In the genomic region with DNA sequence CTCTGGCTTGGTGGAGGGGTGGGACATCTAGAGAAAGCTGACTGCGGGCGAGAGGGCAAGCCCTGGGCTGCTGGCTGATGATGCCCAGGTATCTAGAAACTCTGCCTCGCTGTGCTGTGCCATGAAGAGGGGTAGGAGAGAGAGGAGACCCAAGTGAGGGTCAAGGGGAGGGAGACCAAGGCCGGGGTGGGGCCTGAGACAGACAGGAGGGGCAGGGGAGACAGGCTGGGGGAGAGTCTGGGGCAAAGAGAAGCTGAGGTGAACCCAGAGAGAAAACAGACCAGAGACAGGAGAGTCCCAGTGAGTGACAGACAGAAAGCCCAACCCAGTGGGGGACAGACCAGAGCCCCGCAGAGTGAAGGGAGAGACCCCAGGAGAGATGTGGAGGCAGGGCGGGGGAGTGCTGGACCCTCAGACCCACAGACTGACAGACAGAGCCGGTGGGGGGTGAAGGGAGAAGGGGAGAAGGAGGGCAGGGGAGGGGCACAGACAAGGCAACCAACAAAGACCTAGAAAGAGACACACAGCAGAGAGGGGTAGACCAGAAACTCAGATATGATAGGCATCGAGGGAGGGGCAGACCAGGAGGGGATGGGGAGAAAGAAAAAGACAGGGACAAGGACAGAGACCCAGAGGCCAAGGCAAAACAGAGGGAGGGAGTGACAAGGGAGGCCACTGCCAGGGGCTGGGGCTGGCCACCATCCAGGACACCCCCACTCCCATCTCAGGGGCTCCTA, we compare ENCODE assay signal across 11 cellular contexts. TPM values are rescaled to one million over a fixed set of nuclear protein-coding genes. Genes with fewer than 3 reads are reported as not detected.
A peak's percentile ranks its signal among the peaks of the same experiment; 100 is the strongest.
DNase-seq lines count a peak whose midpoint lies in the region; ATAC-seq and TF ChIP-seq lines count a peak whose summit lies in the region.
"Had no signal": no experiment of that assay in that cellular context is flagged by ENCODE, and none has a peak within 500 bp of the region (broad histone marks: within the 10 kb centered on the region; RNA-seq: fewer than 3 reads in every experiment).

No MANE protein-coding gene starts in this region.

- no peak for ATAC-seq in GM21381 (IDR thresholded peaks at IDR 0.05; ENCODE audit: unreplicated experiment)

- H3K36me3 ChIP-seq in cardiac muscle cell (no peaks in the 10 kb centered on the region), fibroblast of lung (ENCODE audit: control insufficient read depth, insufficient read depth, low read length) (peaks cover 3% of the 10 kb centered on the region), osteoblast (ENCODE audit: insufficient read depth, low read length) (no peaks in the 10 kb centered on the region), vagina (no peaks in the 10 kb centered on the region)

- H3K27me3 ChIP-seq in cardiac muscle cell (no peaks in the 10 kb centered on the region), fibroblast of lung (ENCODE audit: control insufficient read depth, insufficient read depth, low read length) (no peaks in the 10 kb centered on the region), osteoblast (ENCODE audit: insufficient read depth, low read length) (no peaks in the 10 kb centered on the region), vagina (no peaks in the 10 kb centered on the region)

- DNase-seq in cardiac muscle cell (ENCODE audit: low read depth in 1 of 2, low spot score in 1 of 2) (no peak), cardiac septum (ENCODE audit: low spot score) (no peak), fibroblast of lung (ENCODE audit: low read depth in 2 of 2) (no peak), osteoblast (ENCODE audit: insufficient read length, low spot score, missing footprints) (peak; percentile 78), vagina (ENCODE audit: extremely low spot score in 2 of 2) (no peak), NCI-H2029 (lab: John Stamatoyannopoulos, UW) (no peak), mesenteric fat pad (ENCODE audit: low spot score) (no peak)
- DNase-seq: activated naive CD4-positive, alpha-beta T cell; hippocampal formation had no signal

- H3K4me3 ChIP-seq in cardiac muscle cell, result peak overlapping the region; percentile 22
- no peak overlapping the region for H3K4me3 ChIP-seq in fibroblast of lung (replicated peaks in 1 of 4; ENCODE audit: control extremely low read depth in 1 of 4, insufficient read depth in 1 of 4, low read depth in 3 of 4, low read length in 4 of 4)
- H3K4me3 ChIP-seq in osteoblast (ENCODE audit: insufficient read depth, low read length), result no peak overlapping the region
- peak overlapping the region; percentile 24 to 41 for H3K4me3 ChIP-seq in vagina

- no peaks in the 10 kb centered on the region for H4K20me1 ChIP-seq in fibroblast of lung (ENCODE audit: control insufficient read depth, extremely low read depth, insufficient read depth, low read length)
- peaks cover 36% of the 10 kb centered on the region for H4K20me1 ChIP-seq in osteoblast (ENCODE audit: insufficient read depth, low read length)

- H3K27ac ChIP-seq in cardiac muscle cell, result peak overlapping the region; percentile 98
- H3K27ac ChIP-seq in fibroblast of lung (ENCODE audit: insufficient read depth, low read length), result peak overlapping the region; percentile 30
- no peak overlapping the region for H3K27ac ChIP-seq in osteoblast (ENCODE audit: low read depth, low read length)
- H3K27ac ChIP-seq in vagina, result peak overlapping the region; percentile 97

- H3K9me3 ChIP-seq in cardiac muscle cell (ENCODE audit: low read depth), result no peaks in the 10 kb centered on the region
- no peaks in the 10 kb centered on the region for H3K9me3 ChIP-seq in fibroblast of lung (ENCODE audit: control insufficient read depth, insufficient read depth, low read depth, low read length)
- no peaks in the 10 kb centered on the region for H3K9me3 ChIP-seq in osteoblast (ENCODE audit: low read depth, low read length)
- H3K9me3 ChIP-seq in vagina, result no peaks in the 10 kb centered on the region

- peaks cover 78% of the 10 kb centered on the region for H3K79me2 ChIP-seq in fibroblast of lung (ENCODE audit: control insufficient read depth, insufficient read depth, low read length)
- peaks cover 91% of the 10 kb centered on the region for H3K79me2 ChIP-seq in osteoblast (ENCODE audit: insufficient read depth, low read length)

- H3K4me2 ChIP-seq in fibroblast of lung (ENCODE audit: extremely low read depth, insufficient read depth, low read length) (no peak overlapping the region), osteoblast (ENCODE audit: insufficient read depth, low read length) (no peak overlapping the region)

- TF ChIP-seq POLR2A in vagina (IDR thresholded peaks at IDR 0.05), result no peak

- no peak overlapping the region for H2AFZ ChIP-seq in fibroblast of lung (ENCODE audit: low read length)
- no peak overlapping the region for H2AFZ ChIP-seq in osteoblast (ENCODE audit: low read length)

- intact Hi-C loops in cardiac septum (cut with DNase I) (no loop called here), vagina (cut with DNase I) (no loop called here)

- H3K4me1 ChIP-seq in cardiac muscle cell (ENCODE audit: low read depth) (peaks cover 65% of the 10 kb centered on the region), fibroblast of lung (ENCODE audit: control insufficient read depth, extremely low read depth, insufficient read depth, low read length) (peaks cover 60% of the 10 kb centered on the region), osteoblast (ENCODE audit: insufficient read depth, low read length) (peaks cover 37% of the 10 kb centered on the region), vagina (peaks cover 98% of the 10 kb centered on the region)

- TF ChIP-seq CTCF in cardiac muscle cell (IDR thresholded peaks at IDR 0.05; ENCODE audit: low read depth, low read length) (no peak), fibroblast of lung (conservative IDR thresholded peaks at IDR 0.05 in 1 of 2, IDR thresholded peaks at IDR 0.05 in 1 of 2; ENCODE audit: low read depth in 1 of 2, low read length in 2 of 2) (no peak), osteoblast (IDR thresholded peaks at IDR 0.05; ENCODE audit: extremely low read depth, low read depth, low read length) (no peak), vagina (IDR thresholded peaks at IDR 0.05) (no peak)

- peak overlapping the region; percentile 12 for H3K9ac ChIP-seq in fibroblast of lung (ENCODE audit: insufficient read depth, low read length)

RNA-seq across cellular contexts. Expression of gene TEAD3, which starts 5.9 kb away (rescaled TPM):
- total RNA-seq in cardiac muscle cell (65.2 and 98.6 TPM in 2 replicates), cardiac septum (63.3 TPM), fibroblast of lung (7.7 and 9.6 TPM in 2 replicates), osteoblast (10.9 and 11.2 TPM in 2 replicates), vagina (29.0 TPM), mesenteric fat pad (25.3 TPM)
- polyA plus RNA-seq in cardiac muscle cell (64.0 and 78.3 TPM in 2 replicates), fibroblast of lung (25.8 and 26.7 TPM in 2 replicates)
- 38.2 and 42.1 TPM in 2 replicates for polyA plus RNA-seq in fibroblast of lung (2012)
- polyA minus RNA-seq in fibroblast of lung (ENCODE audit: low replicate concordance), result 54.4 and 56.2 TPM in 2 replicates

RNA-seq across cellular contexts. Expression of gene TULP1, which starts 21.7 kb away (rescaled TPM):
- total RNA-seq in cardiac muscle cell (4.8 and 5.2 TPM in 2 replicates), cardiac septum (not detected), fibroblast of lung (not detected in 2 replicates), osteoblast (not detected in 2 replicates), vagina (not detected), mesenteric fat pad (not detected)
- polyA plus RNA-seq in cardiac muscle cell (0.92 and 5.9 TPM in 2 replicates), fibroblast of lung (not detected in 2 replicates)
- polyA plus RNA-seq in fibroblast of lung (2012), result 0.06 TPM in 1 of 2 replicates, not detected in the other
- polyA minus RNA-seq in fibroblast of lung (ENCODE audit: low replicate concordance), result not detected in 2 replicates
- total RNA-seq: H4 had no signal

RNA-seq across cellular contexts. Expression of gene RPL10A, which starts 22.8 kb away (rescaled TPM):
- total RNA-seq in cardiac muscle cell (1,095 and 1,320 TPM in 2 replicates), cardiac septum (432 TPM), fibroblast of lung (1,754 and 2,463 TPM in 2 replicates), osteoblast (1,373 and 1,488 TPM in 2 replicates), vagina (2,013 TPM), mesenteric fat pad (919 TPM)
- polyA plus RNA-seq in cardiac muscle cell (390 and 521 TPM in 2 replicates), fibroblast of lung (1,911 and 1,987 TPM in 2 replicates)
- polyA plus RNA-seq in fibroblast of lung (2012), result 1,928 and 1,990 TPM in 2 replicates
- polyA minus RNA-seq in fibroblast of lung (ENCODE audit: low replicate concordance), result 961 and 1,095 TPM in 2 replicates

RNA-seq across cellular contexts. Expression of gene FANCE, which starts 38.9 kb away (rescaled TPM):
- 23.8 and 28.1 TPM in 2 replicates for total RNA-seq in cardiac muscle cell
- 19.4 and 21.3 TPM in 2 replicates for polyA plus RNA-seq in cardiac muscle cell
- 2.9 TPM for total RNA-seq in cardiac septum
- total RNA-seq in fibroblast of lung, result 10.3 and 10.7 TPM in 2 replicates
- polyA plus RNA-seq in fibroblast of lung, result 3.2 and 6.9 TPM in 2 replicates
- polyA plus RNA-seq in fibroblast of lung (2012), result 2.6 and 6.2 TPM in 2 replicates
- 3.4 and 12.9 TPM in 2 replicates for polyA minus RNA-seq in fibroblast of lung (ENCODE audit: low replicate concordance)
- 13.8 and 16.6 TPM in 2 replicates for total RNA-seq in osteoblast
- 10.1 TPM for total RNA-seq in vagina
- total RNA-seq in mesenteric fat pad, result 1.9 TPM

Comparison
In these comparisons a context has a peak if more than half of its experiments do, and no peak if none do; other contexts are left out.
1. H3K4me3 ChIP-seq: peak in cardiac muscle cell (single experiment) and vagina (2 of 2); none in fibroblast of lung (0 of 4) and osteoblast (single experiment).